13 cellular contexts compared by ENCODE assay signal in the genomic region with DNA sequence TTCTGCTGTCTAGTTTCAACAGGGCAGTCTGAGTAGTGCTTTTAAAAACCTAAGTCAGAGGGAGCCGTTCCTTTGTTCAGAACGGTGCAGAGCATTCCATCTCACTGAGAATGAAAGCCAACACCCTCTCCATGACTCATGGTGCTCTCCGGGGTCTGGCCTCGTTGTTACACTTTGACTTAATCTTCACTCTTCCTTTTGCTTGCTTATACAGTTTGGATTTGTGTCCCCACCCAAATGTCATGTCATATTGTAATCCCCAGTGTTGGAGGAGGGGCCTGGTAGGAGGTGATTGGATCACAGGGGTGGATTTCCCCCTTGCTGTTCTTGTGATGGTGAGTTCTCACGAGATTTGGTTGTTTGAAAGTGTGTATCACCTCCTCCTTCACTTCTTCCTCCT.
DNase-seq lines count a peak whose midpoint lies in the region; ATAC-seq and TF ChIP-seq lines count a peak whose summit lies in the region.
"Had no signal": no experiment of that assay in that cellular context is flagged by ENCODE, and none has a peak within 500 bp of the region (broad histone marks: within the 10 kb centered on the region; RNA-seq: fewer than 3 reads in every experiment).

No MANE protein-coding gene starts in this region.

- in situ Hi-C loops in GM13977 (cut with MboI; ENCODE audit: low pct_unique_long_range_greater_than_20kb, low sequenced_read_pairs, unreplicated experiment) = no loop called here

- no peaks in the 10 kb centered on the region for H3K36me3 Mint-ChIP-seq in type B pancreatic cell
- H3K36me3 Mint-ChIP-seq: stimulated activated naive B cell treated with anti-CD40 and anti-IgM and Interleukin-4, amounts not matched to agents 10 μg/mL and 1 μg/mL and 100 μg/mL, for 72 hours had no signal

- peak overlapping the region; percentile 61 for H3K27ac Mint-ChIP-seq in type B pancreatic cell
- H3K27ac Mint-ChIP-seq: stimulated activated naive B cell treated with anti-CD40 and anti-IgM and Interleukin-4, amounts not matched to agents 10 μg/mL and 1 μg/mL and 100 μg/mL, for 72 hours had no signal

- no peak for TF ChIP-seq POLR2A in erythroblast (IDR thresholded peaks at IDR 0.05; ENCODE audit: low read length)

- peaks cover 3% of the 10 kb centered on the region for H3K27me3 Mint-ChIP-seq in type B pancreatic cell
- H3K27me3 Mint-ChIP-seq: stimulated activated naive B cell treated with anti-CD40 and anti-IgM and Interleukin-4, amounts not matched to agents 10 μg/mL and 1 μg/mL and 100 μg/mL, for 72 hours had no signal

- H3K4me1 Mint-ChIP-seq in type B pancreatic cell (ENCODE audit: unreplicated experiment) = peaks cover 11% of the 10 kb centered on the region
- H3K4me1 Mint-ChIP-seq: stimulated activated naive B cell treated with anti-CD40 and anti-IgM and Interleukin-4, amounts not matched to agents 10 μg/mL and 1 μg/mL and 100 μg/mL, for 72 hours had no signal

- DNase-seq in HCEC 1CT (peak; percentile 74), glomerular visceral epithelial cell (ENCODE audit: extremely low spot score) (peak; percentile 59), type B pancreatic cell (ENCODE audit: extremely low spot score, unreplicated experiment) (no peak), erythroblast (lab: John Stamatoyannopoulos, UW) (no peak), GM13977 (ENCODE audit: low spot score) (no peak)
- DNase-seq: activated T-cell treated with anti-CD3 and anti-CD28 coated beads, Interleukin-2, amount 50 U/mL, for 4 hours; heart right ventricle; NCI-H1436; stimulated activated naive B cell treated with anti-CD40 and anti-IgM and Interleukin-4, amounts not matched to agents 10 μg/mL and 1 μg/mL and 100 μg/mL, for 72 hours had no signal

- H3K4me3 ChIP-seq in WI38 (ENCODE audit: low read depth, low read length) = 0 out of 2 replicates have a peak overlapping the region, but pooled peaks have one; percentile 23
- H3K4me3 ChIP-seq: cardiac muscle cell, heart right ventricle, PC-9 had no signal

- H3K4me3 Mint-ChIP-seq in type B pancreatic cell = no peak overlapping the region
- H3K4me3 Mint-ChIP-seq: activated T-cell treated with anti-CD3 and anti-CD28 coated beads, Interleukin-2, amount 50 U/mL, for 4 hours; stimulated activated naive B cell treated with anti-CD40 and anti-IgM and Interleukin-4, amounts not matched to agents 10 μg/mL and 1 μg/mL and 100 μg/mL, for 72 hours had no signal

- TF ChIP-seq CTCF in WI38 (IDR thresholded peaks at IDR 0.05; ENCODE audit: low read depth, low read length) (no peak), type B pancreatic cell (conservative IDR thresholded peaks at IDR 0.05) (no peak), GM13977 (IDR thresholded peaks at IDR 0.05; ENCODE audit: extremely low read depth, insufficient read depth, missing control alignments) (no peak)

- H3K9me3 Mint-ChIP-seq in type B pancreatic cell = peaks cover 11% of the 10 kb centered on the region
- H3K9me3 Mint-ChIP-seq: activated T-cell treated with anti-CD3 and anti-CD28 coated beads, Interleukin-2, amount 50 U/mL, for 4 hours had no signal

- ATAC-seq in GM21576 (IDR thresholded peaks at IDR 0.05; ENCODE audit: unreplicated experiment) = no peak
- ATAC-seq: activated T-cell treated with anti-CD3 and anti-CD28 coated beads, Interleukin-2, amount 50 U/mL, for 4 hours; stimulated activated naive B cell treated with anti-CD40 and anti-IgM and Interleukin-4, amounts not matched to agents 10 μg/mL and 1 μg/mL and 100 μg/mL, for 72 hours had no signal

Comparison
In these comparisons a context has a peak if more than half of its experiments do, and no peak if none do; other contexts are left out.
1. DNase-seq: peak in HCEC 1CT (single experiment) and glomerular visceral epithelial cell (single experiment); none in type B pancreatic cell (single experiment), erythroblast (0 of 2) and GM13977 (single experiment).